Comparison of ENCODE assay signal across 19 cellular contexts in genomic region chr12:130920711-130921381, GRCh38. TPM values are rescaled to one million over a fixed set of nuclear protein-coding genes. Genes with fewer than 3 reads are reported as not detected.
DNase-seq lines count a peak whose midpoint lies in the region; ATAC-seq and TF ChIP-seq lines count a peak whose summit lies in the region.
"Had no signal": no experiment of that assay in that cellular context is flagged by ENCODE, and none has a peak within 500 bp of the region (broad histone marks: within the 10 kb centered on the region; RNA-seq: fewer than 3 reads in every experiment).

No MANE protein-coding gene starts in this region.

- H3K4me3 ChIP-seq in colonic mucosa (no peak overlapping the region), thyroid gland (replicated peaks in 1 of 3) (no peak overlapping the region), spleen (no peak overlapping the region), MM.1S (ENCODE audit: low read length) (no peak overlapping the region)
- H3K4me3 ChIP-seq: prostate gland had no signal

- WGBS in thyroid gland, 2 donors: 66 to 68% methylated on average over 8 of the region's 8 CpGs
- 66 to 90% (median 76%) methylated on average over 8 of the region's 8 CpGs for WGBS in spleen, 5 donors

- no peak overlapping the region for H3K27ac Mint-ChIP-seq in stimulated activated naive B cell treated with anti-CD40 and anti-IgM and Interleukin-4, amounts not matched to agents 10 μg/mL and 1 μg/mL and 100 μg/mL, for 72 hours
- H3K27ac Mint-ChIP-seq: activated CD8-positive, alpha-beta T cell treated with anti-CD3 and anti-CD28 coated beads for 36 hours; CD8-positive, alpha-beta T cell; IgD-negative memory B cell; stimulated activated effector memory CD8-positive, alpha-beta T cell treated with anti-CD3 and anti-CD28 coated beads, Interleukin-12 subunit alpha, Interleukin-12 subunit beta, amount 100 ng/mL, for 72 hours had no signal

- no peaks in the 10 kb centered on the region for H3K9me3 ChIP-seq in colonic mucosa
- no peaks in the 10 kb centered on the region for H3K9me3 ChIP-seq in thyroid gland
- peaks cover 0 to 9% (median 1%) of the 10 kb centered on the region in 8 donors for H3K9me3 ChIP-seq in spleen
- no peaks in the 10 kb centered on the region for H3K9me3 ChIP-seq in MM.1S (replicated peaks; ENCODE audit: insufficient read depth, low read length)
- H3K9me3 ChIP-seq: prostate gland had no signal

- H3K4me1 ChIP-seq in colonic mucosa (no peaks in the 10 kb centered on the region), thyroid gland (peaks cover 0 to 8% of the 10 kb centered on the region in 2 donors), spleen (peaks cover 0 to 8% (median 0%) of the 10 kb centered on the region in 6 donors), MM.1S (ENCODE audit: low read length) (no peaks in the 10 kb centered on the region)
- H3K4me1 ChIP-seq: prostate gland had no signal

- H3K9me2 ChIP-seq in MM.1S (replicated peaks; ENCODE audit: insufficient read depth, low read length): no peaks in the 10 kb centered on the region

- DNase-seq in GM04503 (ENCODE audit: low read depth) (peak; percentile 59), colonic mucosa (peak; percentile 55), left kidney (ENCODE audit: low read depth, low spot score) (peak; percentile 54), thyroid gland (peak; percentile 25 to 34), spleen (no peak), MM.1S (no peak), GDM1 (lab: John Stamatoyannopoulos, UW) (no peak)
- no peak for DNase-seq in stimulated activated naive B cell treated with anti-CD40 and anti-IgM and Interleukin-4, amounts not matched to agents 10 μg/mL and 1 μg/mL and 100 μg/mL, for 72 hours
- DNase-seq: activated CD8-positive, alpha-beta T cell treated with anti-CD3 and anti-CD28 coated beads for 36 hours; activated effector memory CD4-positive, alpha-beta T cell treated with anti-CD3 and anti-CD28 coated beads, Interleukin-2, amount 50 U/mL, for 16 hours; CD8-positive, alpha-beta T cell; NCI-H1417 treated with DMSO at 0.1 percent for 48 hours; NCI-H526; RPMI8226; stimulated activated CD4-positive, alpha-beta T cell treated with anti-CD3 and anti-CD28 coated beads, Interleukin-4, amount 100 ng/mL, for 1 hour; T1000 had no signal

- intact Hi-C loops in colonic mucosa (cut with DNase I) (no loop called here), thyroid gland (cut with DNase I) (no loop called here), spleen (cut with DNase I; ENCODE audit: low total_unique reads) (no loop called here)

- H4K20me1 ChIP-seq in MM.1S (ENCODE audit: insufficient read depth, low read length): no peaks in the 10 kb centered on the region

- H3K9ac ChIP-seq in colonic mucosa (ENCODE audit: low read depth in 2 of 2, low read length in 2 of 2) (no peak overlapping the region), MM.1S (ENCODE audit: low read length) (no peak overlapping the region)

- H3K36me3 ChIP-seq in colonic mucosa: no peaks in the 10 kb centered on the region
- no peaks in the 10 kb centered on the region for H3K36me3 ChIP-seq in thyroid gland
- H3K36me3 ChIP-seq in spleen: no peaks in the 10 kb centered on the region
- no peaks in the 10 kb centered on the region for H3K36me3 ChIP-seq in MM.1S (replicated peaks; ENCODE audit: insufficient read depth, low read length)
- H3K36me3 ChIP-seq: prostate gland had no signal

- H3K27me3 Mint-ChIP-seq in stimulated activated naive B cell treated with anti-CD40 and anti-IgM and Interleukin-4, amounts not matched to agents 10 μg/mL and 1 μg/mL and 100 μg/mL, for 72 hours: peaks cover 44 to 76% of the 10 kb centered on the region in 2 donors

- ATAC-seq in stimulated activated naive B cell treated with anti-CD40 and anti-IgM and Interleukin-4, amounts not matched to agents 10 μg/mL and 1 μg/mL and 100 μg/mL, for 72 hours (replicated peaks): no peak
- ATAC-seq: activated CD8-positive, alpha-beta T cell treated with anti-CD3 and anti-CD28 coated beads for 36 hours; CD8-positive, alpha-beta T cell; stimulated activated effector memory CD8-positive, alpha-beta T cell treated with anti-CD3 and anti-CD28 coated beads, Interleukin-12 subunit alpha, Interleukin-12 subunit beta, amount 100 ng/mL, for 72 hours had no signal

- H3K27ac ChIP-seq in colonic mucosa (no peak overlapping the region), thyroid gland (peak overlapping the region in 1 of 3 donors; percentile 56), spleen (no peak overlapping the region), MM.1S (ENCODE audit: low read length) (no peak overlapping the region)
- H3K27ac ChIP-seq: prostate gland had no signal

- TF ChIP-seq POLR2A in thyroid gland (IDR thresholded peaks at IDR 0.05) (no peak), spleen (IDR thresholded peaks at IDR 0.05) (no peak)

- H3K9me3 Mint-ChIP-seq in stimulated activated naive B cell treated with anti-CD40 and anti-IgM and Interleukin-4, amounts not matched to agents 10 μg/mL and 1 μg/mL and 100 μg/mL, for 72 hours: peaks cover 0 to 4% of the 10 kb centered on the region in 2 donors
- H3K9me3 Mint-ChIP-seq: activated CD8-positive, alpha-beta T cell treated with anti-CD3 and anti-CD28 coated beads for 36 hours; CD8-positive, alpha-beta T cell; stimulated activated effector memory CD8-positive, alpha-beta T cell treated with anti-CD3 and anti-CD28 coated beads, Interleukin-12 subunit alpha, Interleukin-12 subunit beta, amount 100 ng/mL, for 72 hours had no signal

- H3K79me2 ChIP-seq in MM.1S (ENCODE audit: low read length): no peaks in the 10 kb centered on the region

- H3K36me3 Mint-ChIP-seq in stimulated activated naive B cell treated with anti-CD40 and anti-IgM and Interleukin-4, amounts not matched to agents 10 μg/mL and 1 μg/mL and 100 μg/mL, for 72 hours: peaks cover 0 to 3% of the 10 kb centered on the region in 2 donors
- H3K36me3 Mint-ChIP-seq: CD8-positive, alpha-beta T cell; IgD-negative memory B cell; stimulated activated effector memory CD8-positive, alpha-beta T cell treated with anti-CD3 and anti-CD28 coated beads, Interleukin-12 subunit alpha, Interleukin-12 subunit beta, amount 100 ng/mL, for 72 hours had no signal

- H3K4me3 Mint-ChIP-seq in stimulated activated naive B cell treated with anti-CD40 and anti-IgM and Interleukin-4, amounts not matched to agents 10 μg/mL and 1 μg/mL and 100 μg/mL, for 72 hours: no peak overlapping the region
- H3K4me3 Mint-ChIP-seq: activated CD8-positive, alpha-beta T cell treated with anti-CD3 and anti-CD28 coated beads for 36 hours; CD8-positive, alpha-beta T cell; IgD-negative memory B cell; stimulated activated effector memory CD8-positive, alpha-beta T cell treated with anti-CD3 and anti-CD28 coated beads, Interleukin-12 subunit alpha, Interleukin-12 subunit beta, amount 100 ng/mL, for 72 hours had no signal

- no peak overlapping the region for H2AFZ ChIP-seq in MM.1S (ENCODE audit: low read length)

- no peaks in the 10 kb centered on the region for H3F3A ChIP-seq in MM.1S (ENCODE audit: insufficient read depth, low read length)

- H3K4me1 Mint-ChIP-seq in stimulated activated naive B cell treated with anti-CD40 and anti-IgM and Interleukin-4, amounts not matched to agents 10 μg/mL and 1 μg/mL and 100 μg/mL, for 72 hours: peaks cover 7 to 8% of the 10 kb centered on the region in 2 donors
- H3K4me1 Mint-ChIP-seq: stimulated activated effector memory CD8-positive, alpha-beta T cell treated with anti-CD3 and anti-CD28 coated beads, Interleukin-12 subunit alpha, Interleukin-12 subunit beta, amount 100 ng/mL, for 72 hours had no signal

- no peak overlapping the region for H3K4me2 ChIP-seq in MM.1S (ENCODE audit: low read depth, low read length)

- no peak for TF ChIP-seq CTCF in colonic mucosa (IDR thresholded peaks at IDR 0.05)
- TF ChIP-seq CTCF in thyroid gland (IDR thresholded peaks at IDR 0.05): no peak
- no peak for TF ChIP-seq CTCF in spleen (IDR thresholded peaks at IDR 0.05 in 8 of 11, conservative IDR thresholded peaks at IDR 0.05 in 3 of 11)
- no peak for TF ChIP-seq CTCF in MM.1S (IDR thresholded peaks at IDR 0.05; ENCODE audit: low read length)

- H3K27me3 ChIP-seq in colonic mucosa: no peaks in the 10 kb centered on the region
- H3K27me3 ChIP-seq in thyroid gland: no peaks in the 10 kb centered on the region
- peaks cover 0 to 46% (median 4%) of the 10 kb centered on the region in 7 donors for H3K27me3 ChIP-seq in spleen (replicated peaks in 1 of 7)
- peaks cover 13% of the 10 kb centered on the region; the same call in 1 of the 2 replicates for H3K27me3 ChIP-seq in MM.1S (replicated peaks; ENCODE audit: insufficient read depth, low read length)

RNA-seq across cellular contexts. Expression of gene ADGRD1, which starts 32.9 kb away (rescaled TPM):
- total RNA-seq in colonic mucosa: 1 to 10 TPM; 3.5 to 3.6 TPM
- total RNA-seq in thyroid gland: 10 to 100 TPM; 14.1 to 44.3 (median 24.7) TPM
- total RNA-seq in spleen: 1 to 10 TPM; 3.4 to 9.7 (median 6.9) TPM
- 1 to 10 TPM in 2 of 3 donors, under 1 TPM in 1; 0.89 to 1.5 (median 1.4) TPM for polyA plus RNA-seq in spleen
- total RNA-seq: CD8-positive, alpha-beta T cell had no signal

RNA-seq across cellular contexts. Expression of gene RAN, which starts 49.0 kb away (rescaled TPM):
- total RNA-seq in colonic mucosa (100 to 1,000 TPM; 374 to 847 TPM), thyroid gland (100 to 1,000 TPM; 123 to 169 (median 142) TPM), spleen (100 to 1,000 TPM; 128 to 423 (median 270) TPM)
- polyA plus RNA-seq in spleen: 100 to 1,000 TPM; 225 to 412 (median 395) TPM

Comparison
In these comparisons a context has a peak if more than half of its experiments do, and no peak if none do; other contexts are left out.
1. DNase-seq: peak in GM04503 (single experiment), colonic mucosa (single experiment), left kidney (single experiment) and thyroid gland (2 of 2); none in spleen (single experiment), stimulated activated naive B cell treated with anti-CD40 and anti-IgM and Interleukin-4, amounts not matched to agents 10 μg/mL and 1 μg/mL and 100 μg/mL, for 72 hours (single experiment), MM.1S (single experiment) and GDM1 (single experiment).